ENCODE assay signal across 25 cellular contexts in the genomic region with DNA sequence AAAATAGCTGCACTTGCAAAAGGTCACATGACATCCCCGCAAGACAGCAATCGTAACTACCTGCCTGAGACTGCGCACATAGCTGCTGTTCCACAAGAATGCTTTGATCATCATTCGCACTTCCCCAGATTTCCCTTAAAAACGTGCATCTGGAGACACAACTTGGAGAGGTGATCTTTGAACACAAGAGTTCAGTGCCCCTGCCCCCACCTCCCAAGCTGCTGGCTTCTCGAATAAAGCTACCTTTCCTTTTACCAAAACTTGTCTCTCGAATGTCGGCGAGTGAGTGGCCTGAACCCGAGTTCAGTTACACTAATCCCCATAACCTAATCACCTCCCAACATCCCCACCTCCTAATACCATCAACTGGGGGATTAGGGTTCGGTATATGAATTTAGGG.
"Had no signal": no experiment of that assay in that cellular context is flagged by ENCODE, and none has a peak within 500 bp of the region (broad histone marks: within the 10 kb centered on the region; RNA-seq: fewer than 3 reads in every experiment).

No MANE protein-coding gene starts in this region.

- H3K27me3 ChIP-seq: hepatocyte, neural progenitor cell, neutrophil, right atrium auricular region, suprapubic skin, tibial artery, vagina had no signal

- H3K4me2 ChIP-seq: hepatocyte, neural progenitor cell had no signal

- DNase-seq: islet precursor cell; left ventricle myocardium inferior; mesendoderm; naive B cell; natural killer cell; nephron progenitor cell; occipital lobe; stimulated activated CD4-positive, alpha-beta T cell treated with anti-CD3 and anti-CD28 coated beads, Interleukin-12 subunit alpha, Interleukin-12 subunit beta, amount 100 ng/mL, for 4 hours; stimulated activated CD4-positive, alpha-beta T cell treated with anti-CD3 and anti-CD28 coated beads, Interleukin-15, amount 100 ng/mL, for 24 hours; stimulated activated CD4-positive, alpha-beta T cell treated with anti-CD3 and anti-CD28 coated beads, Interleukin-2, amount 100 ng/mL, for 24 hours; stimulated activated CD4-positive, alpha-beta T cell treated with anti-CD3 and anti-CD28 coated beads, Interleukin-4, amount 100 ng/mL, for 1 hour; stimulated activated naive B cell treated with anti-CD40 and anti-IgM and Interleukin-4, amounts not matched to agents 10 μg/mL and 1 μg/mL and 100 μg/mL, for 72 hours; stimulated activated naive CD8-positive, alpha-beta T cell treated with anti-CD3 and anti-CD28 coated beads, Interleukin-15, Interleukin-2, amounts not matched to agents 100 U/mL and 50 U/mL, for 24 hours had no signal

- H3K9ac ChIP-seq: neural progenitor cell, parathyroid adenoma had no signal

- ATAC-seq: natural killer cell; sciatic nerve; stimulated activated naive B cell treated with anti-CD40 and anti-IgM and Interleukin-4, amounts not matched to agents 10 μg/mL and 1 μg/mL and 100 μg/mL, for 72 hours; stimulated activated naive CD8-positive, alpha-beta T cell treated with anti-CD3 and anti-CD28 coated beads, Interleukin-15, Interleukin-2, amounts not matched to agents 100 U/mL and 50 U/mL, for 24 hours had no signal

- H2AFZ ChIP-seq: hepatocyte, neural progenitor cell, parathyroid adenoma had no signal

- H3K9me3 ChIP-seq: left ventricle myocardium inferior, neutrophil, right atrium auricular region, suprapubic skin, thoracic aorta, tibial artery, vagina had no signal

- H3K36me3 ChIP-seq: left ventricle myocardium inferior, neural progenitor cell, right atrium auricular region, thoracic aorta, vagina had no signal

- H3K4me3 ChIP-seq: hepatocyte, left ventricle myocardium inferior, lung, neural progenitor cell, right atrium auricular region, skin epidermis, suprapubic skin, thoracic aorta, tibial artery, vagina had no signal

- H3K27ac ChIP-seq: hepatocyte, left ventricle myocardium inferior, neural progenitor cell, neutrophil, parathyroid adenoma, right atrium auricular region, skin epidermis, suprapubic skin, thoracic aorta, tibial artery, vagina had no signal

- H3K79me2 ChIP-seq: hepatocyte, parathyroid adenoma had no signal

- H3K4me1 ChIP-seq: left ventricle myocardium inferior, neural progenitor cell, parathyroid adenoma, right atrium auricular region, suprapubic skin, tibial artery, vagina had no signal
